4 cellular contexts compared by ENCODE assay signal in genomic region chr10:3709456-3709855, GRCh38.
"Had no signal": no experiment of that assay in that cellular context is flagged by ENCODE, and none has a peak within 500 bp of the region (broad histone marks: within the 10 kb centered on the region; RNA-seq: fewer than 3 reads in every experiment).

No MANE protein-coding gene starts in this region.

- ATAC-seq: GM23338, HepG2 had no signal

- H3K4me2 ChIP-seq: GM23338 had no signal

- H3K4me3 ChIP-seq: GM23338 had no signal

- H2AFZ ChIP-seq: GM23338 had no signal

- DNase-seq: H9, HCEC 1CT had no signal
